8 cellular contexts compared by ENCODE assay signal in genomic region chr7:4797858-4798705, GRCh38. TPM values are rescaled to one million over a fixed set of nuclear protein-coding genes. Genes with fewer than 3 reads are reported as not detected.
A peak's percentile ranks its signal among the peaks of the same experiment; 100 is the strongest.
DNase-seq lines count a peak whose midpoint lies in the region; ATAC-seq and TF ChIP-seq lines count a peak whose summit lies in the region.

No MANE protein-coding gene starts in this region.

- intact Hi-C loops in A673 (cut with micrococcal nuclease; ENCODE audit: unreplicated experiment), result loop anchor here (1.0 to 10.0 kb wide), 2 partner anchors 287 to 377 kb away; no protein-coding TSS in a partner anchor

- H3K9me3 ChIP-seq in A673 (ENCODE audit: low read depth, low read length, poor library complexity, severe bottlenecking), result no peaks in the 10 kb centered on the region

- ATAC-seq in GM18502 (IDR thresholded peaks at IDR 0.05; ENCODE audit: poor library complexity, unreplicated experiment) (peak; percentile 76), memory B cell (ENCODE audit: low read depth) (peak; percentile 87), GM18517 (IDR thresholded peaks at IDR 0.05; ENCODE audit: unreplicated experiment) (no peak)
- ATAC-seq in stimulated activated effector memory CD8-positive, alpha-beta T cell treated with anti-CD3 and anti-CD28 coated beads, Interleukin-12 subunit alpha, Interleukin-12 subunit beta, amount 100 ng/mL, for 72 hours, result peak; percentile 77

- POLR2A ChIA-PET in A673 (lab: Charles Lee; ENCODE audit: low non-redundant PET), result no interaction called here

- no peaks in the 10 kb centered on the region for H3K4me1 Mint-ChIP-seq in memory B cell
- no peaks in the 10 kb centered on the region for H3K4me1 Mint-ChIP-seq in stimulated activated effector memory CD8-positive, alpha-beta T cell treated with anti-CD3 and anti-CD28 coated beads, Interleukin-12 subunit alpha, Interleukin-12 subunit beta, amount 100 ng/mL, for 72 hours

- TF ChIP-seq CTCF in A673 (conservative IDR thresholded peaks at IDR 0.05; ENCODE audit: low read depth, low read length), result peak; percentile 81

- no peaks in the 10 kb centered on the region for H3K27me3 ChIP-seq in A673 (replicated peaks; ENCODE audit: insufficient read depth, low read depth, low read length, poor library complexity)

- BruUV-seq in A673 (replicated peaks; lab: Mats Ljungman, UMichigan), result no TSS peak

- H3K4me3 ChIP-seq in A673 (ENCODE audit: low read depth, low read length, poor library complexity, severe bottlenecking), result no peak overlapping the region

- no peaks in the 10 kb centered on the region for H3K27me3 Mint-ChIP-seq in memory B cell

- no peaks in the 10 kb centered on the region for H3K4me1 ChIP-seq in A673 (ENCODE audit: insufficient read depth, low read length, poor library complexity, severe bottlenecking)

- no peaks in the 10 kb centered on the region for H3K36me3 ChIP-seq in A673 (ENCODE audit: insufficient read depth, low read length, poor library complexity, severe bottlenecking)

- no peak overlapping the region for H3K27ac ChIP-seq in A673 (ENCODE audit: low read depth, low read length, poor library complexity, severe bottlenecking)

- H3K4me3 Mint-ChIP-seq in memory B cell, result no peak overlapping the region
- no peak overlapping the region for H3K4me3 Mint-ChIP-seq in stimulated activated effector memory CD8-positive, alpha-beta T cell treated with anti-CD3 and anti-CD28 coated beads, Interleukin-12 subunit alpha, Interleukin-12 subunit beta, amount 100 ng/mL, for 72 hours

- H3K9me3 Mint-ChIP-seq in memory B cell, result no peaks in the 10 kb centered on the region
- no peaks in the 10 kb centered on the region for H3K9me3 Mint-ChIP-seq in stimulated activated effector memory CD8-positive, alpha-beta T cell treated with anti-CD3 and anti-CD28 coated beads, Interleukin-12 subunit alpha, Interleukin-12 subunit beta, amount 100 ng/mL, for 72 hours

- peak; percentile 58 for DNase-seq in A673 (ENCODE audit: low spot score)
- DNase-seq in HuH-7.5 (ENCODE audit: low spot score), result peak; percentile 96
- peak; percentile 34 to 53 for DNase-seq in activated CD4-positive, alpha-beta T cell treated with anti-CD3 and anti-CD28 coated beads for 24 hours (ENCODE audit: low read depth in 2 of 2)
- peak; percentile 68 for DNase-seq in dermis blood vessel endothelial cell
- peak; percentile 67 to 85 for DNase-seq in memory B cell (ENCODE audit: low spot score in 2 of 2)
- DNase-seq in stimulated activated effector memory CD8-positive, alpha-beta T cell treated with anti-CD3 and anti-CD28 coated beads, Interleukin-12 subunit alpha, Interleukin-12 subunit beta, amount 100 ng/mL, for 72 hours (ENCODE audit: low spot score in 2 of 2), result peak; percentile 74 to 84

- CTCF ChIA-PET in A673 (lab: Charles Lee), result interaction anchor here (0.7 to 1.6 kb wide), 6 partner anchors 10 to 376 kb away, joined by 3 to 10 read pairs (median 5); partner anchors contain the start of gene RADIL

- no peaks in the 10 kb centered on the region for H3K36me3 Mint-ChIP-seq in memory B cell
- H3K36me3 Mint-ChIP-seq in stimulated activated effector memory CD8-positive, alpha-beta T cell treated with anti-CD3 and anti-CD28 coated beads, Interleukin-12 subunit alpha, Interleukin-12 subunit beta, amount 100 ng/mL, for 72 hours, result no peaks in the 10 kb centered on the region

- no peak overlapping the region for H3K27ac Mint-ChIP-seq in memory B cell
- H3K27ac Mint-ChIP-seq in stimulated activated effector memory CD8-positive, alpha-beta T cell treated with anti-CD3 and anti-CD28 coated beads, Interleukin-12 subunit alpha, Interleukin-12 subunit beta, amount 100 ng/mL, for 72 hours, result no peak overlapping the region

RNA-seq across cellular contexts. Expression of gene AP5Z1, which starts 22.7 kb away (rescaled TPM):
- total RNA-seq in A673 (2021) (31.9 and 35.6 TPM in 2 replicates), dermis blood vessel endothelial cell (28.3 and 32.3 TPM in 2 replicates)

Comparison
In these comparisons a context has a peak if more than half of its experiments do, and no peak if none do; other contexts are left out.
1. DNase-seq: peak in every context shown above with its lines; median percentile 96 in HuH-7.5; 79 in stimulated activated effector memory CD8-positive, alpha-beta T cell treated with anti-CD3 and anti-CD28 coated beads, Interleukin-12 subunit alpha, Interleukin-12 subunit beta, amount 100 ng/mL, for 72 hours; 76 in memory B cell; 68 in dermis blood vessel endothelial cell; 58 in A673; 44 in activated CD4-positive, alpha-beta T cell treated with anti-CD3 and anti-CD28 coated beads for 24 hours.